Comparison of ENCODE assay signal across 10 cellular contexts in genomic region chr14:92400579-92401444, GRCh38.
A peak's percentile ranks its signal among the peaks of the same experiment; 100 is the strongest.
DNase-seq lines count a peak whose midpoint lies in the region; ATAC-seq, FAIRE-seq and TF ChIP-seq lines count a peak whose summit lies in the region.
"Had no signal": no experiment of that assay in that cellular context is flagged by ENCODE, and none has a peak within 500 bp of the region (broad histone marks: within the 10 kb centered on the region; RNA-seq: fewer than 3 reads in every experiment).

No MANE protein-coding gene starts in this region.

- H3K27ac Mint-ChIP-seq in dendritic cell treated with granulocyte-macrophage colony-stimulating factor and Interleukin-4, amounts not matched to agents 40 ng/mL and 50 ng/mL, for 4 days = peak overlapping the region; percentile 86

- peak; percentile 50 for DNase-seq in D721Med (ENCODE audit: insufficient read length, low spot score)
- no peak for DNase-seq in GDM1 (lab: John Stamatoyannopoulos, UW)
- no peak for DNase-seq in SHP77 (lab: John Stamatoyannopoulos, UW)
- no peak for DNase-seq in activated CD4-positive, alpha-beta T cell treated with anti-CD3 and anti-CD28 coated beads for 48 hours
- no peak for DNase-seq in stimulated activated CD4-positive, alpha-beta T cell treated with anti-CD3 and anti-CD28 coated beads, Interleukin-1b, Interleukin-23, amount 100 ng/mL, for 48 hours
- DNase-seq: H7; NK-92 treated with Interleukin-12 subunit alpha and Interleukin-12 subunit beta, amount 100 ng/mL, for 24 hours had no signal

- FAIRE-seq in D721Med (lab: Jason Lieb, UNC) = peak; percentile 91

- peak overlapping the region; percentile 60 for H3K4me3 Mint-ChIP-seq in dendritic cell treated with granulocyte-macrophage colony-stimulating factor and Interleukin-4, amounts not matched to agents 40 ng/mL and 50 ng/mL, for 4 days

- peaks cover 7% of the 10 kb centered on the region for H3K36me3 Mint-ChIP-seq in dendritic cell treated with granulocyte-macrophage colony-stimulating factor and Interleukin-4, amounts not matched to agents 40 ng/mL and 50 ng/mL, for 4 days (ENCODE audit: low read depth)

- TF ChIP-seq CTCF in D721Med (IDR thresholded peaks at IDR 0.05; ENCODE audit: insufficient read depth, missing control alignments) = no peak

- H3K27me3 Mint-ChIP-seq in dendritic cell treated with granulocyte-macrophage colony-stimulating factor and Interleukin-4, amounts not matched to agents 40 ng/mL and 50 ng/mL, for 4 days = no peaks in the 10 kb centered on the region

- peak; percentile 75 for ATAC-seq in GM21381 (IDR thresholded peaks at IDR 0.05; ENCODE audit: unreplicated experiment)
- peak; percentile 81 for ATAC-seq in HG03342 (IDR thresholded peaks at IDR 0.05; ENCODE audit: unreplicated experiment)

- intact Hi-C loops in dendritic cell treated with granulocyte-macrophage colony-stimulating factor and Interleukin-4, amounts not matched to agents 40 ng/mL and 50 ng/mL, for 4 days (cut with micrococcal nuclease) = no loop called here

- H3K4me1 Mint-ChIP-seq in dendritic cell treated with granulocyte-macrophage colony-stimulating factor and Interleukin-4, amounts not matched to agents 40 ng/mL and 50 ng/mL, for 4 days (ENCODE audit: low read depth) = peaks cover 84% of the 10 kb centered on the region

- H3K9me3 Mint-ChIP-seq in dendritic cell treated with granulocyte-macrophage colony-stimulating factor and Interleukin-4, amounts not matched to agents 40 ng/mL and 50 ng/mL, for 4 days = peaks cover 8% of the 10 kb centered on the region
